ENCODE assay signal across 22 cellular contexts in genomic region chr2:239913632-239914417, GRCh38.
A peak's percentile ranks its signal among the peaks of the same experiment; 100 is the strongest.
DNase-seq lines count a peak whose midpoint lies in the region; ATAC-seq and TF ChIP-seq lines count a peak whose summit lies in the region.
"Had no signal": no experiment of that assay in that cellular context is flagged by ENCODE, and none has a peak within 500 bp of the region (broad histone marks: within the 10 kb centered on the region; RNA-seq: fewer than 3 reads in every experiment).

No MANE protein-coding gene starts in this region.

- TF ChIP-seq CTCF in RWPE2 (IDR thresholded peaks at IDR 0.05; ENCODE audit: poor library complexity, severe bottlenecking), result no peak
- TF ChIP-seq CTCF in foreskin keratinocyte (conservative IDR thresholded peaks at IDR 0.05), result no peak
- no peak for TF ChIP-seq CTCF in stomach (IDR thresholded peaks at IDR 0.05)

- no peak overlapping the region for H3K4me3 Mint-ChIP-seq in activated CD4-positive, alpha-beta memory T cell treated with anti-CD3 and anti-CD28 coated beads, Interleukin-2, amount 10 ng/mL, durations not matched to agents 7 days and 5 days
- H3K4me3 Mint-ChIP-seq in activated CD4-positive, alpha-beta memory T cell treated with anti-CD3 and anti-CD28 coated beads for 36 hours, result no peak overlapping the region
- H3K4me3 Mint-ChIP-seq: activated CD4-positive, alpha-beta T cell treated with anti-CD3 and anti-CD28 coated beads, Interleukin-2, amount 10 ng/mL, durations not matched to agents 7 days and 5 days; B cell; brain; neural crest cell had no signal

- H3K4me1 Mint-ChIP-seq in activated CD4-positive, alpha-beta memory T cell treated with anti-CD3 and anti-CD28 coated beads, Interleukin-2, amount 10 ng/mL, durations not matched to agents 7 days and 5 days, result no peaks in the 10 kb centered on the region
- peaks cover 14% of the 10 kb centered on the region for H3K4me1 Mint-ChIP-seq in activated CD4-positive, alpha-beta memory T cell treated with anti-CD3 and anti-CD28 coated beads for 36 hours (ENCODE audit: low read depth)
- H3K4me1 Mint-ChIP-seq: neural crest cell had no signal

- H3K36me3 Mint-ChIP-seq in activated CD4-positive, alpha-beta memory T cell treated with anti-CD3 and anti-CD28 coated beads, Interleukin-2, amount 10 ng/mL, durations not matched to agents 7 days and 5 days (ENCODE audit: low read depth), result peaks cover 20% of the 10 kb centered on the region
- H3K36me3 Mint-ChIP-seq in activated CD4-positive, alpha-beta memory T cell treated with anti-CD3 and anti-CD28 coated beads for 36 hours, result peaks cover 7% of the 10 kb centered on the region

- POLR2A ChIA-PET in activated CD4-positive, alpha-beta memory T cell treated with anti-CD3 and anti-CD28 coated beads, Interleukin-2, amount 10 ng/mL, durations not matched to agents 7 days and 5 days (lab: Charles Lee), result interaction anchor here (4.0 to 4.5 kb wide), 3 partner anchors 8 to 31 kb away, joined by 21 to 51 read pairs (median 41); no protein-coding TSS in a partner anchor
- POLR2A ChIA-PET in activated CD4-positive, alpha-beta memory T cell treated with anti-CD3 and anti-CD28 coated beads for 36 hours (lab: Charles Lee), result no interaction called here

- H3K27ac ChIP-seq in RWPE2 (ENCODE audit: poor library complexity, severe bottlenecking) (no peak overlapping the region), foreskin keratinocyte (no peak overlapping the region), stomach (no peak overlapping the region)
- H3K27ac ChIP-seq: A549, esophagus squamous epithelium, sigmoid colon, WERI-Rb-1 had no signal

- peak; percentile 16 for DNase-seq in activated CD4-positive, alpha-beta memory T cell treated with anti-CD3 and anti-CD28 coated beads, Interleukin-2, amount 10 ng/mL, durations not matched to agents 7 days and 5 days
- no peak for DNase-seq in activated CD4-positive, alpha-beta memory T cell treated with anti-CD3 and anti-CD28 coated beads for 36 hours
- DNase-seq in RWPE2 (ENCODE audit: low spot score) (peak; percentile 19), foreskin keratinocyte (no peak), stomach (peak; percentile 25), T1000 (lab: John Stamatoyannopoulos, UW) (no peak), Kasumi-1 (lab: John Stamatoyannopoulos, UW) (no peak)
- DNase-seq: activated CD4-positive, alpha-beta T cell treated with anti-CD3 and anti-CD28 coated beads, Interleukin-2, amount 10 ng/mL, durations not matched to agents 7 days and 5 days; activated gamma-delta T cell; esophagus squamous epithelium; lower lobe of right lung; NCI-H1694 treated with DMSO at 0.1 percent for 48 hours; NCI-H526; sigmoid colon; upper lobe of left lung; WERI-Rb-1 had no signal

- H3K36me3 ChIP-seq in RWPE2 (ENCODE audit: low read depth), result no peaks in the 10 kb centered on the region
- no peaks in the 10 kb centered on the region for H3K36me3 ChIP-seq in stomach
- H3K36me3 ChIP-seq: esophagus squamous epithelium, lower lobe of right lung, sigmoid colon, upper lobe of left lung, WERI-Rb-1 had no signal

- TF ChIP-seq POLR2A in stomach (IDR thresholded peaks at IDR 0.05), result peak in 1 of 4 donors; percentile 68

- H3K9me3 Mint-ChIP-seq in activated CD4-positive, alpha-beta memory T cell treated with anti-CD3 and anti-CD28 coated beads, Interleukin-2, amount 10 ng/mL, durations not matched to agents 7 days and 5 days, result peaks cover 18% of the 10 kb centered on the region
- H3K9me3 Mint-ChIP-seq in activated CD4-positive, alpha-beta memory T cell treated with anti-CD3 and anti-CD28 coated beads for 36 hours, result peaks cover 16% of the 10 kb centered on the region

- H3K4me3 ChIP-seq in RWPE2 (ENCODE audit: severe bottlenecking), result no peak overlapping the region
- no peak overlapping the region for H3K4me3 ChIP-seq in stomach
- H3K4me3 ChIP-seq: A549, esophagus squamous epithelium, lower lobe of right lung, sigmoid colon, upper lobe of left lung had no signal

- CTCF ChIA-PET in activated CD4-positive, alpha-beta memory T cell treated with anti-CD3 and anti-CD28 coated beads, Interleukin-2, amount 10 ng/mL, durations not matched to agents 7 days and 5 days (lab: Charles Lee), result interaction anchor here (1.2 to 3.5 kb wide), 3 partner anchors 13 to 24 kb away, joined by 3 to 17 read pairs (median 6); no protein-coding TSS in a partner anchor
- CTCF ChIA-PET in activated CD4-positive, alpha-beta memory T cell treated with anti-CD3 and anti-CD28 coated beads for 36 hours (lab: Charles Lee), result interaction anchor here (1.1 to 1.6 kb wide), 2 partner anchors 20 to 21 kb away, joined by 3 to 6 read pairs; no protein-coding TSS in a partner anchor

- WGBS in stomach, 5 donors, result 50 to 61% (median 56%) methylated on average over 7 to 11 of the region's 11 CpGs

- H3K27ac Mint-ChIP-seq in activated CD4-positive, alpha-beta memory T cell treated with anti-CD3 and anti-CD28 coated beads, Interleukin-2, amount 10 ng/mL, durations not matched to agents 7 days and 5 days, result no peak overlapping the region
- H3K27ac Mint-ChIP-seq in activated CD4-positive, alpha-beta memory T cell treated with anti-CD3 and anti-CD28 coated beads for 36 hours, result no peak overlapping the region
- H3K27ac Mint-ChIP-seq: activated CD4-positive, alpha-beta T cell treated with anti-CD3 and anti-CD28 coated beads, Interleukin-2, amount 10 ng/mL, durations not matched to agents 7 days and 5 days; B cell; brain; progenitor cell of endocrine pancreas had no signal

- ATAC-seq in RWPE2 (ENCODE audit: low read depth) (peak; percentile 31), foreskin keratinocyte (peak; percentile 14), GM21367 (IDR thresholded peaks at IDR 0.05; ENCODE audit: unreplicated experiment) (no peak)
- ATAC-seq: lower lobe of right lung had no signal

- no peaks in the 10 kb centered on the region for H3K4me1 ChIP-seq in RWPE2 (ENCODE audit: insufficient read depth, poor library complexity, severe bottlenecking)
- no peaks in the 10 kb centered on the region for H3K4me1 ChIP-seq in foreskin keratinocyte
- H3K4me1 ChIP-seq in stomach, result peaks cover 3 to 16% (median 9%) of the 10 kb centered on the region in 4 donors

- no peaks in the 10 kb centered on the region for H3K27me3 Mint-ChIP-seq in activated CD4-positive, alpha-beta memory T cell treated with anti-CD3 and anti-CD28 coated beads, Interleukin-2, amount 10 ng/mL, durations not matched to agents 7 days and 5 days
- no peaks in the 10 kb centered on the region for H3K27me3 Mint-ChIP-seq in activated CD4-positive, alpha-beta memory T cell treated with anti-CD3 and anti-CD28 coated beads for 36 hours
- H3K27me3 Mint-ChIP-seq: activated CD4-positive, alpha-beta T cell treated with anti-CD3 and anti-CD28 coated beads, Interleukin-2, amount 10 ng/mL, durations not matched to agents 7 days and 5 days; B cell; brain; progenitor cell of endocrine pancreas had no signal

- H3K27me3 ChIP-seq in RWPE2 (ENCODE audit: insufficient read depth, poor library complexity, severe bottlenecking), result no peaks in the 10 kb centered on the region
- no peaks in the 10 kb centered on the region for H3K27me3 ChIP-seq in foreskin keratinocyte
- no peaks in the 10 kb centered on the region for H3K27me3 ChIP-seq in stomach
- H3K27me3 ChIP-seq: esophagus squamous epithelium, sigmoid colon, upper lobe of left lung had no signal

- no peak for TF ChIP-seq EP300 in stomach (IDR thresholded peaks at IDR 0.05)

- intact Hi-C loops in activated CD4-positive, alpha-beta memory T cell treated with anti-CD3 and anti-CD28 coated beads for 36 hours (cut with micrococcal nuclease), result no loop called here
- intact Hi-C loops in stomach (cut with DNase I; ENCODE audit: low total_unique reads), result no loop called here

- H3K9me3 ChIP-seq in RWPE2 (ENCODE audit: severe bottlenecking), result peaks cover 4% of the 10 kb centered on the region
- peaks cover 16 to 27% (median 24%) of the 10 kb centered on the region in 4 donors for H3K9me3 ChIP-seq in stomach

Comparison
In these comparisons a context has a peak if more than half of its experiments do, and no peak if none do; other contexts are left out.
1. DNase-seq: peak in activated CD4-positive, alpha-beta memory T cell treated with anti-CD3 and anti-CD28 coated beads, Interleukin-2, amount 10 ng/mL, durations not matched to agents 7 days and 5 days (single experiment), RWPE2 (single experiment) and stomach (single experiment); none in activated CD4-positive, alpha-beta memory T cell treated with anti-CD3 and anti-CD28 coated beads for 36 hours (single experiment), foreskin keratinocyte (0 of 2), T1000 (single experiment) and Kasumi-1 (0 of 2).